ENCODE assay signal across 16 cellular contexts in genomic region chr11:88363004-88363403, GRCh38.
A peak's percentile ranks its signal among the peaks of the same experiment; 100 is the strongest.
DNase-seq lines count a peak whose midpoint lies in the region; TF ChIP-seq lines count a peak whose summit lies in the region.
"Had no signal": no experiment of that assay in that cellular context is flagged by ENCODE, and none has a peak within 500 bp of the region (broad histone marks: within the 10 kb centered on the region; RNA-seq: fewer than 3 reads in every experiment).

No MANE protein-coding gene starts in this region.

- H3K9me3 ChIP-seq in neutrophil, result no peaks in the 10 kb centered on the region
- H3K9me3 ChIP-seq: BLaER1, SJSA1 had no signal

- H3K4me3 ChIP-seq in NB4 (ENCODE audit: low read depth, low read length), result no peak overlapping the region
- no peak overlapping the region for H3K4me3 ChIP-seq in neutrophil (ENCODE audit: low read depth in 1 of 2, low read length in 1 of 2)
- H3K4me3 ChIP-seq: BLaER1, SJSA1 had no signal

- peak; percentile 33 for DNase-seq in NCI-H82 (lab: John Stamatoyannopoulos, UW)
- DNase-seq in NCI-H82 treated with DMSO at 0.1 percent for 48 hours (lab: John Stamatoyannopoulos, UW; ENCODE audit: unreplicated experiment), result no peak
- peak; percentile 54 for DNase-seq in NB4 (ENCODE audit: low read depth)
- DNase-seq in UCSD-AML1 (lab: John Stamatoyannopoulos, UW; ENCODE audit: unreplicated experiment), result peak; percentile 10
- no peak for DNase-seq in activated naive CD4-positive, alpha-beta T cell treated with anti-CD3 and anti-CD28 coated beads, Interleukin-2, amount 50 U/mL, for 16 hours
- no peak for DNase-seq in cerebellar cortex (ENCODE audit: low spot score)
- no peak for DNase-seq in HuH-7 (ENCODE audit: low spot score)
- DNase-seq: GDM1, H7, NCI-H1436, NCI-H2029 treated with DMSO at 0.1 percent for 48 hours, NCI-H524 treated with DMSO at 0.1 percent for 48 hours, SW 1271 had no signal

- H3K4me1 ChIP-seq in neutrophil (ENCODE audit: control insufficient read depth in 1 of 2, insufficient read depth in 1 of 2, low read depth in 1 of 2, low read length in 1 of 2), result peaks cover 18 to 26% of the 10 kb centered on the region in 2 experiments

- H3K27ac ChIP-seq in neutrophil, result peak overlapping the region; percentile 50
- H3K27ac ChIP-seq: BLaER1, SJSA1 had no signal

- TF ChIP-seq POLR2A in NB4 (IDR thresholded peaks at IDR 0.05; ENCODE audit: extremely low read depth, insufficient read length), result no peak

- no peaks in the 10 kb centered on the region for H3K36me3 ChIP-seq in neutrophil
- H3K36me3 ChIP-seq: BLaER1, SJSA1 had no signal

- no peaks in the 10 kb centered on the region for H3K27me3 ChIP-seq in neutrophil
- H3K27me3 ChIP-seq: BLaER1, SJSA1 had no signal

- TF ChIP-seq CTCF in NB4 (IDR thresholded peaks at IDR 0.05; ENCODE audit: low read depth, low read length) (no peak), neutrophil (IDR thresholded peaks at IDR 0.05) (no peak)

Comparison
In these comparisons a context has a peak if more than half of its experiments do, and no peak if none do; other contexts are left out.
1. DNase-seq: peak in NCI-H82 (single experiment), NB4 (single experiment) and UCSD-AML1 (single experiment); none in NCI-H82 treated with DMSO at 0.1 percent for 48 hours (single experiment), activated naive CD4-positive, alpha-beta T cell treated with anti-CD3 and anti-CD28 coated beads, Interleukin-2, amount 50 U/mL, for 16 hours (single experiment), cerebellar cortex (single experiment) and HuH-7 (single experiment).